In genomic region chr1:181398544-181398943, GRCh38 we compare ENCODE assay signal across 1 cellular context.
TF ChIP-seq lines count a peak whose summit lies in the region.

No MANE protein-coding gene starts in this region.

TF ChIP-seq in GM12878, 131 proteins besides CTCF, POLR2A, EP300 and RAD21 (continued from another document):
- TF ChIP-seq E2F4 (IDR thresholded peaks at IDR 0.05; ENCODE audit: low read depth, low read length) = no peak
- peak; percentile 74; the same call in 1 of the 2 replicates for TF ChIP-seq ATF2 (IDR thresholded peaks at IDR 0.05; ENCODE audit: low read length)
- peak; percentile 38 for TF ChIP-seq SP1 (IDR thresholded peaks at IDR 0.05; ENCODE audit: low read depth, low read length)
- TF ChIP-seq ZBED1 (IDR thresholded peaks at IDR 0.05; ENCODE audit: borderline replicate concordance) = peak; percentile 34; the same call in 1 of the 2 replicates
- no peak for TF ChIP-seq ZNF592 (IDR thresholded peaks at IDR 0.05)
- peak; percentile 47; the same call in 1 of the 2 replicates for TF ChIP-seq YY1 (IDR thresholded peaks at IDR 0.05; ENCODE audit: low read depth, low read length)
- no peak for TF ChIP-seq SREBF2 (IDR thresholded peaks at IDR 0.05; ENCODE audit: low read length)
- TF ChIP-seq TAF1 (IDR thresholded peaks at IDR 0.05; ENCODE audit: borderline replicate concordance, low read depth, low read length) = no peak
- no peak for TF ChIP-seq ATF3 (IDR thresholded peaks at IDR 0.05; ENCODE audit: borderline replicate concordance, extremely low read depth, low read depth, low read length)
- peak; percentile 54; the same call in 1 of the 2 replicates for TF ChIP-seq CREB1 (IDR thresholded peaks at IDR 0.05; ENCODE audit: low read depth)
- no peak for TF ChIP-seq STAT1 (conservative IDR thresholded peaks at IDR 0.05)
- no peak for TF ChIP-seq MTA2 (IDR thresholded peaks at IDR 0.05; ENCODE audit: low read depth)
- TF ChIP-seq IKZF2 (IDR thresholded peaks at IDR 0.05) = peak; percentile 16 to 26; a peak in 1 of 4 replicates
- TF ChIP-seq RUNX3 (IDR thresholded peaks at IDR 0.05; ENCODE audit: low read length) = peak; percentile 78
- no peak for TF ChIP-seq ZSCAN29 (IDR thresholded peaks at IDR 0.05)
- TF ChIP-seq CREM (IDR thresholded peaks at IDR 0.05; ENCODE audit: low read depth) = peak; percentile 89
- peak; percentile 60; the same call in 1 of the 2 replicates for TF ChIP-seq IKZF1 (conservative IDR thresholded peaks at IDR 0.05)
- no peak for TF ChIP-seq ZNF274 (IDR thresholded peaks at IDR 0.05; ENCODE audit: insufficient read depth, insufficient read length)
- no peak for TF ChIP-seq CHD2 (IDR thresholded peaks at IDR 0.05; ENCODE audit: borderline replicate concordance, low read depth, low read length)
- no peak for TF ChIP-seq FOS (IDR thresholded peaks at IDR 0.05; ENCODE audit: borderline replicate concordance, extremely low read depth, insufficient read length)
- peak; percentile 91 for TF ChIP-seq JUNB (IDR thresholded peaks at IDR 0.05)
- TF ChIP-seq PAX5 (IDR thresholded peaks at IDR 0.05; ENCODE audit: borderline replicate concordance, low read depth, low read length) = peak; percentile 61; the same call in 1 of the 2 replicates
- TF ChIP-seq RELA (IDR thresholded peaks at IDR 0.05; ENCODE audit: borderline replicate concordance, partially characterized antibody) = no peak
- no peak for TF ChIP-seq IRF3 (IDR thresholded peaks at IDR 0.05)
- TF ChIP-seq ZNF207 (IDR thresholded peaks at IDR 0.05; ENCODE audit: borderline replicate concordance) = no peak
- TF ChIP-seq IRF4 (IDR thresholded peaks at IDR 0.05; ENCODE audit: low read depth, low read length) = peak; percentile 91
- 0 out of 4 replicates have a peak, but pooled peaks of 1 of the 2 experiments have one; percentile 12 for TF ChIP-seq SRF (IDR thresholded peaks at IDR 0.05; ENCODE audit: low read depth in 2 of 2, low read length in 2 of 2)
- TF ChIP-seq POU2F2 (IDR thresholded peaks at IDR 0.05; ENCODE audit: borderline replicate concordance, low read depth, low read length) = 0 out of 3 replicates have a peak, but pooled peaks have one; percentile 42
- no peak for TF ChIP-seq KLF5 (IDR thresholded peaks at IDR 0.05; ENCODE audit: partially characterized antibody)
- TF ChIP-seq EED (IDR thresholded peaks at IDR 0.05; ENCODE audit: low read depth) = peak; percentile 89
- TF ChIP-seq FOXK2 (IDR thresholded peaks at IDR 0.05) = no peak
- TF ChIP-seq ASH2L (IDR thresholded peaks at IDR 0.05; ENCODE audit: borderline replicate concordance, low read depth) = no peak
- TF ChIP-seq FOXM1 (IDR thresholded peaks at IDR 0.05; ENCODE audit: low read depth, low read length) = peak; percentile 57; the same call in 1 of the 2 replicates
- no peak for TF ChIP-seq IRF5 (IDR thresholded peaks at IDR 0.05; ENCODE audit: borderline replicate concordance)
- peak in 1 of 2 experiments; percentile 86; a peak in 2 of 4 replicates for TF ChIP-seq ETV6 (conservative IDR thresholded peaks at IDR 0.05 in 1 of 2, IDR thresholded peaks at IDR 0.05 in 1 of 2; ENCODE audit: borderline replicate concordance in 1 of 2, low read depth in 1 of 2)
- TF ChIP-seq NR2F1 (conservative IDR thresholded peaks at IDR 0.05) = peak; percentile 58
- TF ChIP-seq SIN3A (IDR thresholded peaks at IDR 0.05; ENCODE audit: low read depth, low read length) = no peak
- no peak for TF ChIP-seq TARDBP (IDR thresholded peaks at IDR 0.05; ENCODE audit: borderline replicate concordance)
- TF ChIP-seq PML (IDR thresholded peaks at IDR 0.05; ENCODE audit: low read length) = no peak; the same call in 1 of the 2 replicates
- TF ChIP-seq MXI1 (IDR thresholded peaks at IDR 0.05; ENCODE audit: low read depth, low read length) = no peak
